Comparison of ENCODE assay signal across 8 cellular contexts in genomic region chr3:170689218-170689874, GRCh38.
A peak's percentile ranks its signal among the peaks of the same experiment; 100 is the strongest.
DNase-seq lines count a peak whose midpoint lies in the region; ATAC-seq and TF ChIP-seq lines count a peak whose summit lies in the region.

No MANE protein-coding gene starts in this region.

- no peak overlapping the region for H3K27ac Mint-ChIP-seq in endothelial cell (ENCODE audit: unreplicated experiment)

- no peak overlapping the region for H3K23ac ChIP-seq in trophoblast cell (ENCODE audit: low read length)

- H4K91ac ChIP-seq in trophoblast cell (ENCODE audit: low read depth, low read length), result peak overlapping the region; percentile 79

- H3K4me3 ChIP-seq in trophoblast cell (ENCODE audit: low read depth, low read length), result no peak overlapping the region

- peak overlapping the region; percentile 59 for H3K4ac ChIP-seq in trophoblast cell (ENCODE audit: low read depth, low read length)

- no peak overlapping the region for H3K4me3 Mint-ChIP-seq in endothelial cell (ENCODE audit: unreplicated experiment)

- peak overlapping the region; percentile 66 for H2AK5ac ChIP-seq in trophoblast cell (ENCODE audit: low read length)

- H3K9me3 Mint-ChIP-seq in endothelial cell (ENCODE audit: unreplicated experiment), result no peaks in the 10 kb centered on the region

- H3K27ac ChIP-seq in trophoblast cell (ENCODE audit: low read depth, low read length), result peak overlapping the region; percentile 99

- DNase-seq in EH (ENCODE audit: low read depth) (peak; percentile 99), NCI-H345 treated with DMSO at 0.1 percent for 48 hours (lab: John Stamatoyannopoulos, UW; ENCODE audit: unreplicated experiment) (peak; percentile 28), endothelial cell (ENCODE audit: low spot score) (peak; percentile 4), trophoblast cell (peak; percentile 95 to 97), T-helper 9 cell (no peak)
- DNase-seq in NK-92 treated with Interleukin-12 subunit alpha and Interleukin-12 subunit beta, amount 100 ng/mL, for 24 hours (lab: John Stamatoyannopoulos, UW), result no peak

- TF ChIP-seq CTCF in endothelial cell (IDR thresholded peaks at IDR 0.05; ENCODE audit: unreplicated experiment), result no peak

- H2BK120ac ChIP-seq in trophoblast cell (ENCODE audit: insufficient read depth, low read length, poor library complexity), result peak overlapping the region; percentile 93

- no peak overlapping the region for H4K12ac ChIP-seq in trophoblast cell (ENCODE audit: low read depth, low read length)

- H2BK5ac ChIP-seq in trophoblast cell (ENCODE audit: low read depth, low read length, poor library complexity), result peak overlapping the region; percentile 91

- no peaks in the 10 kb centered on the region for H3K9me3 ChIP-seq in trophoblast cell (ENCODE audit: insufficient read depth, low read depth, low read length)

- peak overlapping the region; percentile 60 for H3K14ac ChIP-seq in trophoblast cell (ENCODE audit: low read length)

- peaks cover 1% of the 10 kb centered on the region for H3K27me3 Mint-ChIP-seq in endothelial cell (ENCODE audit: unreplicated experiment)

- WGBS in trophoblast cell (ENCODE audit: extremely low coverage, insufficient coverage, insufficient read length), result no CpG with 5 or more reads among the region's 4 CpGs

- H3K36me3 ChIP-seq in trophoblast cell (ENCODE audit: control insufficient read depth in 1 of 2, insufficient read depth in 2 of 2, low read length in 2 of 2), result peaks cover 0 to 2% of the 10 kb centered on the region in 2 experiments

- H3K79me1 ChIP-seq in trophoblast cell (ENCODE audit: low read length), result peaks cover 16% of the 10 kb centered on the region

- no peak overlapping the region for H2AFZ ChIP-seq in trophoblast cell (ENCODE audit: insufficient read depth, low read length, poor library complexity)

- peak overlapping the region; percentile 84 for H4K8ac ChIP-seq in trophoblast cell (ENCODE audit: low read depth, low read length)

- peaks cover 2% of the 10 kb centered on the region for H3K79me2 ChIP-seq in trophoblast cell (ENCODE audit: control insufficient read depth, insufficient read depth, low read length, poor library complexity)

- H3K4me1 ChIP-seq in trophoblast cell (ENCODE audit: control insufficient read depth in 1 of 2, insufficient read depth in 2 of 2, low read length in 2 of 2), result peaks cover 10 to 31% of the 10 kb centered on the region in 2 experiments

- peaks cover 4% of the 10 kb centered on the region for H3K4me1 Mint-ChIP-seq in endothelial cell (ENCODE audit: unreplicated experiment)

- peaks cover 7% of the 10 kb centered on the region for H3K36me3 Mint-ChIP-seq in endothelial cell (ENCODE audit: low read depth, unreplicated experiment)

- H3K27me3 ChIP-seq in trophoblast cell (ENCODE audit: insufficient read depth, low read length), result no peaks in the 10 kb centered on the region

- H3K9ac ChIP-seq in trophoblast cell (ENCODE audit: low read length), result no peak overlapping the region

- peak overlapping the region; percentile 91 for H2BK12ac ChIP-seq in trophoblast cell (ENCODE audit: low read length)

- no peak overlapping the region for H3K18ac ChIP-seq in trophoblast cell (ENCODE audit: low read length)

- ATAC-seq in HG03045 (IDR thresholded peaks at IDR 0.05; ENCODE audit: unreplicated experiment) (no peak), HG02571 (IDR thresholded peaks at IDR 0.05; ENCODE audit: unreplicated experiment) (no peak)

- H3K4me2 ChIP-seq in trophoblast cell (ENCODE audit: low read length), result no peak overlapping the region

Comparison
In these comparisons a context has a peak if more than half of its experiments do, and no peak if none do; other contexts are left out.
1. DNase-seq: peak in EH (single experiment), NCI-H345 treated with DMSO at 0.1 percent for 48 hours (single experiment), endothelial cell (single experiment) and trophoblast cell (2 of 2); none in NK-92 treated with Interleukin-12 subunit alpha and Interleukin-12 subunit beta, amount 100 ng/mL, for 24 hours (single experiment) and T-helper 9 cell (single experiment).